26 cellular contexts compared by ENCODE assay signal in the genomic region with DNA sequence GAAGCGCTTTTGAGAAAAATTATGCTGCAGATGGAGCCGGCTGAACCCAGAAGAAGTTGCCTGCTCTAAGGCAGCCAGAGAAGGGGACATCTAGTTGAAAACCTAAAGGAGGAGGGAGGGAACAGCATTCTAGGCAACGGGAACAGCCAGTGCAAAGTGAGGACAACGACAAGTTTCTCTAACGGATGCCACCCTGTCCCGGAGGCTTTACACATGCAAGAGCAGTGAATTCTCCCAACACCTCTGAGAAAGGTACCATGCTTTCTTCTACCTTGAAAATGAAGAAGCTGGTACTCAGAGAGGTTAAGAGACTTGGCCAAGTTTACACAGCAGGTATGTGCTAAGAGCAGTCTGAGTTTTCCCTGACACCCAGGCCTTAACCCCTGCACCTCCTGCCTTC. TPM values are rescaled to one million over a fixed set of nuclear protein-coding genes. Genes with fewer than 3 reads are reported as not detected.
"Had no signal": no experiment of that assay in that cellular context is flagged by ENCODE, and none has a peak within 500 bp of the region (broad histone marks: within the 10 kb centered on the region; RNA-seq: fewer than 3 reads in every experiment).

No MANE protein-coding gene starts in this region.

- DNase-seq: activated CD4-positive, alpha-beta T cell treated with anti-CD3 and anti-CD28 coated beads for 4 hours; activated CD8-positive, alpha-beta memory T cell treated with anti-CD3 and anti-CD28 coated beads, Interleukin-2, amount 50 U/mL, for 4 hours; activated CD8-positive, alpha-beta T cell treated with anti-CD3 and anti-CD28 coated beads for 36 hours; activated effector memory CD4-positive, alpha-beta T cell treated with Interleukin-2 at 50 U/mL for 16 hours; activated naive CD4-positive, alpha-beta T cell; brain microvascular endothelial cell; Kasumi-1; NCI-H1092; NCI-H1417; NCI-H2029; NCI-H2107; NCI-H510A treated with DMSO at 0.1 percent for 48 hours; NCI-H69; NK-92 treated with Interleukin-12 subunit alpha and Interleukin-12 subunit beta, amount 100 ng/mL, for 24 hours; Peyer's patch; SHP77; SW 1271 had no signal

- H3K27ac ChIP-seq: brain microvascular endothelial cell, cardiac muscle cell, Peyer's patch, SJSA1 had no signal

- H3K9me3 ChIP-seq: Peyer's patch, SJSA1 had no signal

- H3K4me3 ChIP-seq: cardiac muscle cell, Peyer's patch, SJSA1 had no signal

- H3K4me3 Mint-ChIP-seq: activated CD8-positive, alpha-beta T cell treated with anti-CD3 and anti-CD28 coated beads for 36 hours; activated T-helper 1 cell treated with anti-CD3 and anti-CD28 coated beads, Interleukin-12 subunit alpha, Interleukin-12 subunit beta, Interleukin-2, Interleukin-4 antibody, amounts not matched to agents 30 ng/mL and 10 ng/mL and 1 ng/mL, durations not matched to agents 14 hours and 24 hours and 36 hours had no signal

- H3K9me3 Mint-ChIP-seq: activated CD8-positive, alpha-beta T cell treated with anti-CD3 and anti-CD28 coated beads for 36 hours; activated T-helper 1 cell treated with anti-CD3 and anti-CD28 coated beads, Interleukin-12 subunit alpha, Interleukin-12 subunit beta, Interleukin-2, Interleukin-4 antibody, amounts not matched to agents 30 ng/mL and 10 ng/mL and 1 ng/mL, durations not matched to agents 14 hours and 24 hours and 36 hours had no signal

- H3K36me3 Mint-ChIP-seq: activated naive CD8-positive, alpha-beta T cell had no signal

- H3K27me3 Mint-ChIP-seq: activated CD8-positive, alpha-beta T cell treated with anti-CD3 and anti-CD28 coated beads for 36 hours; activated naive CD8-positive, alpha-beta T cell had no signal

- ATAC-seq: activated CD4-positive, CD25-positive, alpha-beta regulatory T cell treated with anti-CD3 and anti-CD28 coated beads, Interleukin-2, amount 50 U/mL, for 24 hours; activated CD8-positive, alpha-beta T cell treated with anti-CD3 and anti-CD28 coated beads for 36 hours; SK-N-SH treated with all-trans-retinoic acid at 6 μM for 48 hours had no signal

- H3K4me1 ChIP-seq: SJSA1 had no signal

- H3K27me3 ChIP-seq: brain microvascular endothelial cell, Peyer's patch had no signal

- H3K27ac Mint-ChIP-seq: activated T-helper 1 cell treated with anti-CD3 and anti-CD28 coated beads, Interleukin-12 subunit alpha, Interleukin-12 subunit beta, Interleukin-2, Interleukin-4 antibody, amounts not matched to agents 30 ng/mL and 10 ng/mL and 1 ng/mL, durations not matched to agents 14 hours and 24 hours and 36 hours had no signal

- H3K36me3 ChIP-seq: brain microvascular endothelial cell, cardiac muscle cell, Peyer's patch, SJSA1 had no signal

RNA-seq across cellular contexts. Expression of a gene that starts 5.9 kb away (rescaled TPM):
- total RNA-seq: activated CD8-positive, alpha-beta T cell treated with anti-CD3 and anti-CD28 coated beads for 36 hours; activated T-helper 1 cell treated with anti-CD3 and anti-CD28 coated beads, Interleukin-12 subunit alpha, Interleukin-12 subunit beta, Interleukin-2, Interleukin-4 antibody, amounts not matched to agents 30 ng/mL and 10 ng/mL and 1 ng/mL, durations not matched to agents 14 hours and 24 hours and 36 hours; cardiac muscle cell; M059J; Peyer's patch; SJSA1; T-helper 1 cell treated with Interleukin-12 subunit alpha and Interleukin-12 subunit beta and Interleukin-4 antibody, amounts not matched to agents 30 ng/mL and 1 ng/mL, for 36 hours had no signal
- polyA plus RNA-seq: adipose tissue, cardiac muscle cell had no signal

RNA-seq across cellular contexts. Expression of a gene that starts 9.7 kb away (rescaled TPM):
- total RNA-seq: activated CD8-positive, alpha-beta T cell treated with anti-CD3 and anti-CD28 coated beads for 36 hours; activated T-helper 1 cell treated with anti-CD3 and anti-CD28 coated beads, Interleukin-12 subunit alpha, Interleukin-12 subunit beta, Interleukin-2, Interleukin-4 antibody, amounts not matched to agents 30 ng/mL and 10 ng/mL and 1 ng/mL, durations not matched to agents 14 hours and 24 hours and 36 hours; cardiac muscle cell; M059J; Peyer's patch; SJSA1; T-helper 1 cell treated with Interleukin-12 subunit alpha and Interleukin-12 subunit beta and Interleukin-4 antibody, amounts not matched to agents 30 ng/mL and 1 ng/mL, for 36 hours had no signal
- polyA plus RNA-seq: adipose tissue, cardiac muscle cell had no signal

RNA-seq across cellular contexts. Expression of a gene that starts 29.3 kb away (rescaled TPM):
- total RNA-seq: activated CD8-positive, alpha-beta T cell treated with anti-CD3 and anti-CD28 coated beads for 36 hours; activated T-helper 1 cell treated with anti-CD3 and anti-CD28 coated beads, Interleukin-12 subunit alpha, Interleukin-12 subunit beta, Interleukin-2, Interleukin-4 antibody, amounts not matched to agents 30 ng/mL and 10 ng/mL and 1 ng/mL, durations not matched to agents 14 hours and 24 hours and 36 hours; cardiac muscle cell; M059J; Peyer's patch; SJSA1; T-helper 1 cell treated with Interleukin-12 subunit alpha and Interleukin-12 subunit beta and Interleukin-4 antibody, amounts not matched to agents 30 ng/mL and 1 ng/mL, for 36 hours had no signal
- polyA plus RNA-seq: adipose tissue, cardiac muscle cell had no signal

RNA-seq across cellular contexts. Expression of a gene that starts 34.9 kb away (rescaled TPM):
- total RNA-seq: activated CD8-positive, alpha-beta T cell treated with anti-CD3 and anti-CD28 coated beads for 36 hours; activated T-helper 1 cell treated with anti-CD3 and anti-CD28 coated beads, Interleukin-12 subunit alpha, Interleukin-12 subunit beta, Interleukin-2, Interleukin-4 antibody, amounts not matched to agents 30 ng/mL and 10 ng/mL and 1 ng/mL, durations not matched to agents 14 hours and 24 hours and 36 hours; cardiac muscle cell; M059J; Peyer's patch; SJSA1; T-helper 1 cell treated with Interleukin-12 subunit alpha and Interleukin-12 subunit beta and Interleukin-4 antibody, amounts not matched to agents 30 ng/mL and 1 ng/mL, for 36 hours had no signal
- polyA plus RNA-seq: cardiac muscle cell had no signal

RNA-seq across cellular contexts. Expression of a gene that starts 42.2 kb away (rescaled TPM):
- total RNA-seq: activated CD8-positive, alpha-beta T cell treated with anti-CD3 and anti-CD28 coated beads for 36 hours; activated T-helper 1 cell treated with anti-CD3 and anti-CD28 coated beads, Interleukin-12 subunit alpha, Interleukin-12 subunit beta, Interleukin-2, Interleukin-4 antibody, amounts not matched to agents 30 ng/mL and 10 ng/mL and 1 ng/mL, durations not matched to agents 14 hours and 24 hours and 36 hours; M059J; SJSA1; T-helper 1 cell treated with Interleukin-12 subunit alpha and Interleukin-12 subunit beta and Interleukin-4 antibody, amounts not matched to agents 30 ng/mL and 1 ng/mL, for 36 hours had no signal
